8 cellular contexts compared by ENCODE assay signal in genomic region chr2:28276076-28276618, GRCh38.
A peak's percentile ranks its signal among the peaks of the same experiment; 100 is the strongest.
DNase-seq lines count a peak whose midpoint lies in the region; ATAC-seq lines count a peak whose summit lies in the region.

No MANE protein-coding gene starts in this region.

- peak overlapping the region; percentile 50 for H3K27ac Mint-ChIP-seq in activated T-cell treated with anti-CD3 and anti-CD28 coated beads, Interleukin-2, amount 50 U/mL, for 72 hours

- H3K4me3 Mint-ChIP-seq in activated T-cell treated with anti-CD3 and anti-CD28 coated beads, Interleukin-2, amount 50 U/mL, for 72 hours: peak overlapping the region; percentile 20 to 59

- peaks cover 7 to 25% (median 13%) of the 10 kb centered on the region in 5 donors for H3K4me1 ChIP-seq in subcutaneous abdominal adipose tissue (ENCODE audit: control insufficient read depth in 5 of 5, insufficient read depth in 5 of 5, low read length in 5 of 5)

- H3K9ac ChIP-seq in subcutaneous abdominal adipose tissue (ENCODE audit: low read length in 5 of 5): no peak overlapping the region

- H3K4me1 Mint-ChIP-seq in activated T-cell treated with anti-CD3 and anti-CD28 coated beads, Interleukin-2, amount 50 U/mL, for 72 hours (ENCODE audit: low read depth): peaks cover 57% of the 10 kb centered on the region

- peak; percentile 16 for DNase-seq in activated T-cell treated with anti-CD3 and anti-CD28 coated beads for 24 hours (ENCODE audit: low read depth)
- no peak for DNase-seq in activated T-cell treated with anti-CD3 and anti-CD28 coated beads, Interleukin-2, amount 50 U/mL, for 1 hour
- DNase-seq in HS-5 (ENCODE audit: low read depth): peak; percentile 97
- peak; percentile 43 to 46 for DNase-seq in activated T-cell treated with anti-CD3 and anti-CD28 coated beads, Interleukin-2, amount 50 U/mL, for 72 hours
- peak; percentile 59 for DNase-seq in inferior parietal cortex (ENCODE audit: extremely low spot score)
- DNase-seq in retina: no peak
- no peak for DNase-seq in NCI-H526 (lab: John Stamatoyannopoulos, UW)

- peak; percentile 93 to 97 for ATAC-seq in activated T-cell treated with anti-CD3 and anti-CD28 coated beads, Interleukin-2, amount 50 U/mL, for 72 hours (replicated peaks in 1 of 2)

- H3K4me3 ChIP-seq in subcutaneous abdominal adipose tissue (ENCODE audit: low read depth in 1 of 5, low read length in 5 of 5): no peak overlapping the region

- peaks cover 0 to 3% of the 10 kb centered on the region in 2 donors for H3K9me3 Mint-ChIP-seq in activated T-cell treated with anti-CD3 and anti-CD28 coated beads, Interleukin-2, amount 50 U/mL, for 72 hours

- H3K36me3 ChIP-seq in subcutaneous abdominal adipose tissue (ENCODE audit: control insufficient read depth in 5 of 5, insufficient read depth in 5 of 5, low read length in 5 of 5): no peaks in the 10 kb centered on the region

- no peaks in the 10 kb centered on the region for H3K9me3 ChIP-seq in subcutaneous abdominal adipose tissue (ENCODE audit: control insufficient read depth in 5 of 5, low read length in 5 of 5)

- H3K27me3 Mint-ChIP-seq in activated T-cell treated with anti-CD3 and anti-CD28 coated beads, Interleukin-2, amount 50 U/mL, for 72 hours (ENCODE audit: low read depth): no peaks in the 10 kb centered on the region

- H3K36me3 Mint-ChIP-seq in activated T-cell treated with anti-CD3 and anti-CD28 coated beads, Interleukin-2, amount 50 U/mL, for 72 hours (ENCODE audit: insufficient read depth in 2 of 2): peaks cover 6 to 7% of the 10 kb centered on the region in 2 donors

- H3K27ac ChIP-seq in subcutaneous abdominal adipose tissue (ENCODE audit: low read depth, low read length): peak overlapping the region; percentile 64

- no peaks in the 10 kb centered on the region for H3K27me3 ChIP-seq in subcutaneous abdominal adipose tissue (ENCODE audit: control insufficient read depth in 5 of 5, insufficient read depth in 4 of 5, low read length in 5 of 5)

Comparison
In these comparisons a context has a peak if more than half of its experiments do, and no peak if none do; other contexts are left out.
1. DNase-seq: peak in activated T-cell treated with anti-CD3 and anti-CD28 coated beads for 24 hours (single experiment), HS-5 (single experiment), activated T-cell treated with anti-CD3 and anti-CD28 coated beads, Interleukin-2, amount 50 U/mL, for 72 hours (2 of 2) and inferior parietal cortex (single experiment); none in activated T-cell treated with anti-CD3 and anti-CD28 coated beads, Interleukin-2, amount 50 U/mL, for 1 hour (single experiment), retina (single experiment) and NCI-H526 (0 of 2).